13 cellular contexts compared by ENCODE assay signal in genomic region chr17:50394711-50395110, GRCh38. TPM values are rescaled to one million over a fixed set of nuclear protein-coding genes. Genes with fewer than 3 reads are reported as not detected.
DNase-seq lines count a peak whose midpoint lies in the region; ATAC-seq and TF ChIP-seq lines count a peak whose summit lies in the region.
"Had no signal": no experiment of that assay in that cellular context is flagged by ENCODE, and none has a peak within 500 bp of the region (broad histone marks: within the 10 kb centered on the region; RNA-seq: fewer than 3 reads in every experiment).

No MANE protein-coding gene starts in this region.

- peaks cover 33% of the 10 kb centered on the region for H3K4me1 Mint-ChIP-seq in activated CD4-positive, alpha-beta T cell treated with anti-CD3 and anti-CD28 coated beads, Interleukin-2, amount 10 ng/mL, durations not matched to agents 7 days and 5 days
- H3K4me1 Mint-ChIP-seq in chondrocyte (ENCODE audit: low read depth) (peaks cover 32% of the 10 kb centered on the region), neural progenitor cell (peaks cover 17% of the 10 kb centered on the region)

- H3K4me3 Mint-ChIP-seq in activated CD4-positive, alpha-beta T cell treated with anti-CD3 and anti-CD28 coated beads, Interleukin-2, amount 10 ng/mL, durations not matched to agents 7 days and 5 days: peak overlapping the region; percentile 1
- H3K4me3 Mint-ChIP-seq in chondrocyte (ENCODE audit: unreplicated experiment) (peak overlapping the region; percentile 79), neural progenitor cell (peak overlapping the region; percentile 93)

- intact Hi-C loops in PC-3 (cut with micrococcal nuclease): loop anchor here (10.0 kb wide), 1 partner anchor 240 kb away; the partner anchor contains the start of gene ABCC3
- intact Hi-C loops in adrenal gland (cut with DNase I): loop anchor here in 1 of 2 donors (5.0 kb wide), 1 partner anchor 32 kb away; no protein-coding TSS in a partner anchor
- intact Hi-C loops in lower leg skin (cut with DNase I; ENCODE audit: low total_unique reads): no loop called here

- peaks cover 42% of the 10 kb centered on the region for H3K36me3 Mint-ChIP-seq in activated CD4-positive, alpha-beta T cell treated with anti-CD3 and anti-CD28 coated beads, Interleukin-2, amount 10 ng/mL, durations not matched to agents 7 days and 5 days (ENCODE audit: low read depth)
- peaks cover 32% of the 10 kb centered on the region for H3K36me3 Mint-ChIP-seq in chondrocyte (ENCODE audit: low read depth)
- H3K36me3 Mint-ChIP-seq in neural progenitor cell: peaks cover 20% of the 10 kb centered on the region

- peaks cover 55% of the 10 kb centered on the region for H3K4me1 ChIP-seq in PC-3 (ENCODE audit: insufficient read depth, low read length)
- peaks cover 9% of the 10 kb centered on the region for H3K4me1 ChIP-seq in neural progenitor cell
- H3K4me1 ChIP-seq in adrenal gland (replicated peaks in 1 of 2): peaks cover 15 to 32% of the 10 kb centered on the region in 2 donors

- no peaks in the 10 kb centered on the region for H3K9me3 ChIP-seq in PC-3 (ENCODE audit: low read length)
- no peaks in the 10 kb centered on the region for H3K9me3 ChIP-seq in neural progenitor cell (ENCODE audit: low read depth)
- no peaks in the 10 kb centered on the region for H3K9me3 ChIP-seq in adrenal gland (replicated peaks in 1 of 3)
- H3K9me3 ChIP-seq: gastrocnemius medialis had no signal

- H4K20me1 ChIP-seq in PC-3 (ENCODE audit: low read length) (peaks cover 48% of the 10 kb centered on the region), neural progenitor cell (ENCODE audit: low read depth) (peaks cover 19% of the 10 kb centered on the region)

- no peak for ATAC-seq in PC-3
- ATAC-seq: gastrocnemius medialis had no signal

- H3K27me3 ChIP-seq in PC-3 (ENCODE audit: low read length) (no peaks in the 10 kb centered on the region), neural progenitor cell (no peaks in the 10 kb centered on the region), adrenal gland (no peaks in the 10 kb centered on the region)
- H3K27me3 ChIP-seq: gastrocnemius medialis had no signal

- H3K9ac ChIP-seq in PC-3 (ENCODE audit: low read length) (no peak overlapping the region; the same call in 1 of the 2 replicates), neural progenitor cell (no peak overlapping the region)

- peak overlapping the region; percentile 95 for H3K4me2 ChIP-seq in PC-3 (ENCODE audit: low read length)
- H3K4me2 ChIP-seq in neural progenitor cell: no peak overlapping the region

- no peaks in the 10 kb centered on the region for H3K27me3 Mint-ChIP-seq in activated CD4-positive, alpha-beta T cell treated with anti-CD3 and anti-CD28 coated beads, Interleukin-2, amount 10 ng/mL, durations not matched to agents 7 days and 5 days
- no peaks in the 10 kb centered on the region for H3K27me3 Mint-ChIP-seq in chondrocyte (ENCODE audit: low read depth)
- H3K27me3 Mint-ChIP-seq in neural progenitor cell (ENCODE audit: insufficient read depth, low read depth): peaks cover 6% of the 10 kb centered on the region

- no peak overlapping the region for H2AFZ ChIP-seq in PC-3 (ENCODE audit: low read length)
- no peak overlapping the region for H2AFZ ChIP-seq in neural progenitor cell (replicated peaks)

- WGBS in adrenal gland, 4 donors: 7 to 36% (median 17%) methylated on average over 3 of the region's 3 CpGs
- 17 to 28% methylated on average over 3 of the region's 3 CpGs for whole genome bisulfite sequencing in lower leg skin, 2 donors

- H3K9me3 Mint-ChIP-seq in activated CD4-positive, alpha-beta T cell treated with anti-CD3 and anti-CD28 coated beads, Interleukin-2, amount 10 ng/mL, durations not matched to agents 7 days and 5 days: no peaks in the 10 kb centered on the region
- H3K9me3 Mint-ChIP-seq in chondrocyte (ENCODE audit: low read depth) (no peaks in the 10 kb centered on the region), neural progenitor cell (peaks cover 4% of the 10 kb centered on the region)

- H3K9me2 ChIP-seq in PC-3 (replicated peaks; ENCODE audit: low read length): no peaks in the 10 kb centered on the region

- POLR2A ChIA-PET in activated CD4-positive, alpha-beta T cell treated with anti-CD3 and anti-CD28 coated beads, Interleukin-2, amount 10 ng/mL, durations not matched to agents 7 days and 5 days (lab: Charles Lee): no interaction called here
- POLR2A ChIA-PET in PC-3 (lab: Charles Lee; ENCODE audit: unreplicated experiment): no interaction called here

- H3F3A ChIP-seq in PC-3 (ENCODE audit: low read length, unreplicated experiment) (peaks cover 20% of the 10 kb centered on the region), neural progenitor cell (ENCODE audit: low read depth) (no peaks in the 10 kb centered on the region)

- no peak overlapping the region for H3K27ac Mint-ChIP-seq in activated CD4-positive, alpha-beta T cell treated with anti-CD3 and anti-CD28 coated beads, Interleukin-2, amount 10 ng/mL, durations not matched to agents 7 days and 5 days
- H3K27ac Mint-ChIP-seq in chondrocyte (ENCODE audit: unreplicated experiment) (peak overlapping the region; percentile 17), neural progenitor cell (no peak overlapping the region)

- CTCF ChIA-PET in activated CD4-positive, alpha-beta T cell treated with anti-CD3 and anti-CD28 coated beads, Interleukin-2, amount 10 ng/mL, durations not matched to agents 7 days and 5 days (lab: Charles Lee): no interaction called here
- CTCF ChIA-PET in PC-3 (lab: Charles Lee): no interaction called here

- BruUV-seq in PC-3 (replicated peaks; lab: Mats Ljungman, UMichigan): no TSS peak

- no peak for TF ChIP-seq CTCF in PC-3 (conservative IDR thresholded peaks at IDR 0.05; ENCODE audit: low read depth, low read length)
- TF ChIP-seq CTCF in chondrocyte (IDR thresholded peaks at IDR 0.05): no peak
- no peak for TF ChIP-seq CTCF in neural progenitor cell (IDR thresholded peaks at IDR 0.05)
- no peak for TF ChIP-seq CTCF in adrenal gland (IDR thresholded peaks at IDR 0.05)
- TF ChIP-seq CTCF in lower leg skin (IDR thresholded peaks at IDR 0.05): no peak

- TF ChIP-seq POLR2A in adrenal gland (IDR thresholded peaks at IDR 0.05) (no peak), lower leg skin (IDR thresholded peaks at IDR 0.05) (no peak)

- H3K79me2 ChIP-seq in PC-3 (ENCODE audit: low read length): peaks cover 62% of the 10 kb centered on the region
- peaks cover 26% of the 10 kb centered on the region for H3K79me2 ChIP-seq in neural progenitor cell (ENCODE audit: low read depth)

- no peak for DNase-seq in activated CD4-positive, alpha-beta T cell treated with anti-CD3 and anti-CD28 coated beads, Interleukin-2, amount 10 ng/mL, durations not matched to agents 7 days and 5 days
- DNase-seq in activated CD4-positive, alpha-beta T cell treated with anti-CD3 and anti-CD28 coated beads, Interleukin-2, amount 50 U/mL, for 4 hours: no peak
- DNase-seq in PC-3 (peak; percentile 64), chondrocyte (ENCODE audit: low spot score) (no peak), neural progenitor cell (ENCODE audit: low spot score) (no peak), amygdala (lab: John Stamatoyannopoulos, UW) (no peak), adrenal gland (no peak), lower leg skin (ENCODE audit: low spot score in 2 of 2) (no peak)
- DNase-seq: activated CD4-positive, CD25-positive, alpha-beta regulatory T cell; AML-193; gastrocnemius medialis; NCI-H187; OCI-M1 had no signal

- no peak overlapping the region; the same call in 1 of the 2 replicates for H3K27ac ChIP-seq in PC-3 (ENCODE audit: low read length)
- no peak overlapping the region for H3K27ac ChIP-seq in neural progenitor cell
- peak overlapping the region in 1 of 5 donors; percentile 31 for H3K27ac ChIP-seq in adrenal gland
- H3K27ac ChIP-seq: gastrocnemius medialis had no signal

- H3K4me3 ChIP-seq in PC-3 (ENCODE audit: low read length): peak overlapping the region; percentile 73
- H3K4me3 ChIP-seq in neural progenitor cell: no peak overlapping the region
- peak overlapping the region in 1 of 4 donors; percentile 22 for H3K4me3 ChIP-seq in adrenal gland
- no peak overlapping the region for H3K4me3 ChIP-seq in lower leg skin (ENCODE audit: low read depth, poor library complexity, severe bottlenecking)
- H3K4me3 ChIP-seq: gastrocnemius medialis had no signal

- peaks cover 52% of the 10 kb centered on the region for H3K36me3 ChIP-seq in PC-3 (ENCODE audit: low read depth, low read length)
- H3K36me3 ChIP-seq in neural progenitor cell: no peaks in the 10 kb centered on the region
- H3K36me3 ChIP-seq in adrenal gland (replicated peaks in 1 of 2): peaks cover 0 to 51% of the 10 kb centered on the region in 2 donors

RNA-seq across cellular contexts. Expression of gene LRRC59, which starts 2.6 kb away (rescaled TPM):
- total RNA-seq in activated CD4-positive, alpha-beta T cell treated with anti-CD3 and anti-CD28 coated beads, Interleukin-2, amount 10 ng/mL, durations not matched to agents 7 days and 5 days: 10 to 100 TPM; 60.8 to 68.5 TPM
- total RNA-seq in PC-3 (2014; rRNA removed) (324 and 427 TPM in 2 replicates), chondrocyte (144 to 162 TPM (median 148 TPM) in 3 replicates), neural progenitor cell (ENCODE audit: low replicate concordance) (57.0 and 63.8 TPM in 2 replicates), adrenal gland (100 to 1,000 TPM in 6 of 8 donors, 10 to 100 TPM in 2; 88.6 to 337 (median 110) TPM), lower leg skin (10 to 100 TPM; 11.6 to 29.3 (median 24.2) TPM)
- 100 to 1,000 TPM in 1 of 3 donors, 10 to 100 TPM in 2; 38.0 to 305 (median 49.3) TPM for polyA plus RNA-seq in adrenal gland

RNA-seq across cellular contexts. Expression of gene EME1, which starts 21.7 kb away (rescaled TPM):
- total RNA-seq in activated CD4-positive, alpha-beta T cell treated with anti-CD3 and anti-CD28 coated beads, Interleukin-2, amount 10 ng/mL, durations not matched to agents 7 days and 5 days: 10 to 100 TPM; 19.9 to 21.8 TPM
- total RNA-seq in PC-3 (2014; rRNA removed): 20.0 and 28.0 TPM in 2 replicates
- total RNA-seq in chondrocyte: 1.9 to 6.8 TPM (median 2.5 TPM) in 3 replicates
- total RNA-seq in neural progenitor cell (ENCODE audit: low replicate concordance): 26.6 and 31.3 TPM in 2 replicates
- 1 to 10 TPM in 2 of 8 donors, under 1 TPM in 6; 0.18 to 1.2 (median 0.50) TPM for total RNA-seq in adrenal gland
- 1 to 10 TPM in 1 of 3 donors, under 1 TPM in 2; 0.48 to 1.5 (median 0.84) TPM for polyA plus RNA-seq in adrenal gland
- 1 to 10 TPM in 1 of 4 donors, under 1 TPM in 3; 0.27 to 1.3 (median 0.38) TPM for total RNA-seq in lower leg skin

RNA-seq across cellular contexts. Expression of gene MRPL27, which starts 21.7 kb away (rescaled TPM):
- 10 to 100 TPM; 62.9 to 71.4 TPM for total RNA-seq in activated CD4-positive, alpha-beta T cell treated with anti-CD3 and anti-CD28 coated beads, Interleukin-2, amount 10 ng/mL, durations not matched to agents 7 days and 5 days
- total RNA-seq in PC-3 (2014; rRNA removed) (168 and 173 TPM in 2 replicates), chondrocyte (48.7 to 61.4 TPM (median 49.8 TPM) in 3 replicates), neural progenitor cell (ENCODE audit: low replicate concordance) (39.1 and 50.4 TPM in 2 replicates), adrenal gland (100 to 1,000 TPM in 2 of 8 donors, 10 to 100 TPM in 6; 75.0 to 130 (median 89.3) TPM), lower leg skin (10 to 100 TPM; 52.1 to 56.0 (median 53.3) TPM)
- 100 to 1,000 TPM in 2 of 3 donors, 10 to 100 TPM in 1; 96.4 to 287 (median 159) TPM for polyA plus RNA-seq in adrenal gland

RNA-seq across cellular contexts. Expression of gene ACSF2, which starts 31.3 kb away (rescaled TPM):
- total RNA-seq in activated CD4-positive, alpha-beta T cell treated with anti-CD3 and anti-CD28 coated beads, Interleukin-2, amount 10 ng/mL, durations not matched to agents 7 days and 5 days: 10 to 100 TPM; 24.5 to 31.4 TPM
- total RNA-seq in PC-3 (2014; rRNA removed): 69.3 and 72.7 TPM in 2 replicates
- total RNA-seq in chondrocyte: 17.4 to 22.5 TPM (median 19.9 TPM) in 3 replicates
- total RNA-seq in neural progenitor cell (ENCODE audit: low replicate concordance): 15.2 and 28.8 TPM in 2 replicates
- 100 to 1,000 TPM in 7 of 8 donors, 10 to 100 TPM in 1; 92.1 to 434 (median 196) TPM for total RNA-seq in adrenal gland
- polyA plus RNA-seq in adrenal gland: 100 to 1,000 TPM in 2 of 3 donors, 10 to 100 TPM in 1; 92.5 to 306 (median 253) TPM
- total RNA-seq in lower leg skin: 100 to 1,000 TPM in 1 of 4 donors, 10 to 100 TPM in 3; 40.8 to 121 (median 64.3) TPM

RNA-seq across cellular contexts. Expression of gene XYLT2, which starts 48.8 kb away (rescaled TPM):
- 10 to 100 TPM; 22.1 to 23.6 TPM for total RNA-seq in activated CD4-positive, alpha-beta T cell treated with anti-CD3 and anti-CD28 coated beads, Interleukin-2, amount 10 ng/mL, durations not matched to agents 7 days and 5 days
- total RNA-seq in PC-3 (2014; rRNA removed) (53.5 and 54.3 TPM in 2 replicates), chondrocyte (33.5 to 34.1 TPM (median 33.7 TPM) in 3 replicates), neural progenitor cell (ENCODE audit: low replicate concordance) (12.2 and 33.0 TPM in 2 replicates), adrenal gland (10 to 100 TPM; 14.7 to 40.3 (median 33.5) TPM), lower leg skin (10 to 100 TPM; 23.5 to 41.3 (median 34.6) TPM)
- 10 to 100 TPM in 2 of 3 donors, 1 to 10 TPM in 1; 4.6 to 29.8 (median 16.2) TPM for polyA plus RNA-seq in adrenal gland

Comparison
In these comparisons a context has a peak if more than half of its experiments do, and no peak if none do; other contexts are left out.
1. H3K4me3 Mint-ChIP-seq: peak in every context shown above with its lines; median percentile 93 in neural progenitor cell; 79 in chondrocyte; 1 in activated CD4-positive, alpha-beta T cell treated with anti-CD3 and anti-CD28 coated beads, Interleukin-2, amount 10 ng/mL, durations not matched to agents 7 days and 5 days.